ENCODE assay signal across 1 cellular context in genomic region chr17:78387982-78388941, GRCh38.
A peak's percentile ranks its signal among the peaks of the same experiment; 100 is the strongest.
TF ChIP-seq lines count a peak whose summit lies in the region.

No MANE protein-coding gene starts in this region.

TF ChIP-seq in GM12878, 131 proteins besides CTCF, POLR2A, EP300 and RAD21 (continued from another document and continues in another):
- TF ChIP-seq CUX1 (IDR thresholded peaks at IDR 0.05; ENCODE audit: insufficient replicate concordance, low read depth, low read length), result no peak
- no peak for TF ChIP-seq ZNF207 (IDR thresholded peaks at IDR 0.05; ENCODE audit: borderline replicate concordance)
- TF ChIP-seq DPF2 (IDR thresholded peaks at IDR 0.05), result no peak; the same call in 1 of the 2 replicates
- no peak for TF ChIP-seq CEBPB (IDR thresholded peaks at IDR 0.05; ENCODE audit: borderline replicate concordance in 1 of 2, low read depth in 2 of 2, low read length in 2 of 2)
- peak; percentile 63; the same call in 1 of the 2 replicates for TF ChIP-seq RELB (IDR thresholded peaks at IDR 0.05; ENCODE audit: low read depth)
- peak; percentile 69 for TF ChIP-seq MEF2B (IDR thresholded peaks at IDR 0.05; ENCODE audit: partially characterized antibody, poor library complexity, severe bottlenecking)
- TF ChIP-seq CEBPZ (IDR thresholded peaks at IDR 0.05; ENCODE audit: low read depth, low read length), result no peak
- TF ChIP-seq RFX5 (IDR thresholded peaks at IDR 0.05; ENCODE audit: low read depth, low read length), result no peak
- peak; percentile 48 for TF ChIP-seq RUNX3 (IDR thresholded peaks at IDR 0.05; ENCODE audit: low read length)
- no peak for TF ChIP-seq SIN3A (IDR thresholded peaks at IDR 0.05; ENCODE audit: low read depth, low read length)
- TF ChIP-seq RBBP5 (conservative IDR thresholded peaks at IDR 0.05), result no peak
- TF ChIP-seq FOS (IDR thresholded peaks at IDR 0.05; ENCODE audit: borderline replicate concordance, extremely low read depth, insufficient read length), result no peak
- no peak for TF ChIP-seq ETV6 (conservative IDR thresholded peaks at IDR 0.05 in 1 of 2, IDR thresholded peaks at IDR 0.05 in 1 of 2; ENCODE audit: borderline replicate concordance in 1 of 2, low read depth in 1 of 2)
- peak; percentile 53 for TF ChIP-seq ATF7 (IDR thresholded peaks at IDR 0.05; ENCODE audit: low read depth)
- TF ChIP-seq SREBF1 (IDR thresholded peaks at IDR 0.05; ENCODE audit: low read length), result no peak
- no peak for TF ChIP-seq GATAD2B (conservative IDR thresholded peaks at IDR 0.05; ENCODE audit: low read depth)
- TF ChIP-seq MTA2 (IDR thresholded peaks at IDR 0.05; ENCODE audit: low read depth), result no peak; the same call in 1 of the 2 replicates
- TF ChIP-seq HCFC1 (IDR thresholded peaks at IDR 0.05; ENCODE audit: low read length), result no peak
- TF ChIP-seq SMAD1 (IDR thresholded peaks at IDR 0.05; ENCODE audit: low read depth, partially characterized antibody), result no peak
- no peak for TF ChIP-seq HDAC2 (IDR thresholded peaks at IDR 0.05)
- no peak for TF ChIP-seq MLLT1 (IDR thresholded peaks at IDR 0.05)
- TF ChIP-seq NFXL1 (IDR thresholded peaks at IDR 0.05; ENCODE audit: borderline replicate concordance), result no peak
- no peak for TF ChIP-seq PAX8 (IDR thresholded peaks at IDR 0.05)
- TF ChIP-seq SP1 (IDR thresholded peaks at IDR 0.05; ENCODE audit: low read depth, low read length), result no peak
- no peak for TF ChIP-seq MXI1 (IDR thresholded peaks at IDR 0.05; ENCODE audit: low read depth, low read length)
- no peak for TF ChIP-seq KAT2A (conservative IDR thresholded peaks at IDR 0.05; ENCODE audit: control insufficient read depth, low read depth, low read length)
- no peak for TF ChIP-seq MYB (IDR thresholded peaks at IDR 0.05; ENCODE audit: borderline replicate concordance, low read depth, low read length)
- no peak for TF ChIP-seq POU2F2 (IDR thresholded peaks at IDR 0.05; ENCODE audit: borderline replicate concordance, low read depth, low read length)
- no peak for TF ChIP-seq BRCA1 (IDR thresholded peaks at IDR 0.05; ENCODE audit: low read depth, low read length)
- TF ChIP-seq ZNF622 (IDR thresholded peaks at IDR 0.05), result no peak
- no peak for TF ChIP-seq CHD2 (IDR thresholded peaks at IDR 0.05; ENCODE audit: borderline replicate concordance, low read depth, low read length)
- TF ChIP-seq ZNF274 (IDR thresholded peaks at IDR 0.05; ENCODE audit: insufficient read depth, insufficient read length), result no peak
- no peak for TF ChIP-seq BCL3 (IDR thresholded peaks at IDR 0.05; ENCODE audit: borderline replicate concordance, insufficient read depth, low read depth, low read length, poor library complexity, severe bottlenecking)
- no peak for TF ChIP-seq CBX3 (IDR thresholded peaks at IDR 0.05; ENCODE audit: borderline replicate concordance, low read depth)
- TF ChIP-seq WRNIP1 (IDR thresholded peaks at IDR 0.05; ENCODE audit: borderline replicate concordance, low read depth, low read length), result no peak
- no peak for TF ChIP-seq SMC3 (IDR thresholded peaks at IDR 0.05; ENCODE audit: borderline replicate concordance, low read length)
- peak; percentile 93 for TF ChIP-seq EED (IDR thresholded peaks at IDR 0.05; ENCODE audit: low read depth)
- no peak for TF ChIP-seq E4F1 (IDR thresholded peaks at IDR 0.05; ENCODE audit: borderline replicate concordance, partially characterized antibody)
- no peak for TF ChIP-seq FOXK2 (IDR thresholded peaks at IDR 0.05)
- peak; percentile 58 to 66 for TF ChIP-seq BHLHE40 (IDR thresholded peaks at IDR 0.05; ENCODE audit: borderline replicate concordance in 1 of 2, low read depth in 2 of 2, low read length in 1 of 2)
- no peak for TF ChIP-seq USF2 (IDR thresholded peaks at IDR 0.05; ENCODE audit: borderline replicate concordance, low read depth, low read length)
- no peak for TF ChIP-seq POLR2AphosphoS2 (IDR thresholded peaks at IDR 0.05; ENCODE audit: low read depth, low read length)
- no peak for TF ChIP-seq NBN (IDR thresholded peaks at IDR 0.05)
- no peak for TF ChIP-seq ZNF217 (IDR thresholded peaks at IDR 0.05)
- TF ChIP-seq ZZZ3 (IDR thresholded peaks at IDR 0.05; ENCODE audit: control insufficient read depth, insufficient read length, low read depth), result no peak
- no peak for TF ChIP-seq CREM (IDR thresholded peaks at IDR 0.05; ENCODE audit: low read depth)
- TF ChIP-seq SKIL (IDR thresholded peaks at IDR 0.05; ENCODE audit: low read depth, poor library complexity, severe bottlenecking), result peak; percentile 19
